ENCODE assay signal across 8 cellular contexts in genomic region chr10:18650618-18651017, GRCh38. TPM values are rescaled to one million over a fixed set of nuclear protein-coding genes. Genes with fewer than 3 reads are reported as not detected.
DNase-seq lines count a peak whose midpoint lies in the region; TF ChIP-seq lines count a peak whose summit lies in the region.

No MANE protein-coding gene starts in this region.

- no peak for DNase-seq in activated T-cell treated with anti-CD3 and anti-CD28 coated beads, Interleukin-2, amount 50 U/mL, for 24 hours
- DNase-seq in activated T-cell treated with anti-CD3 and anti-CD28 coated beads, Interleukin-2, amount 50 U/mL, for 1 hour, result no peak
- peak; percentile 12 for DNase-seq in left kidney (ENCODE audit: low read depth, low spot score)
- no peak for DNase-seq in tibial nerve (ENCODE audit: low spot score in 2 of 2)
- DNase-seq in iPS-NIHi7 (ENCODE audit: extremely low spot score), result no peak
- no peak for DNase-seq in NCI-H2227 (lab: John Stamatoyannopoulos, UW; ENCODE audit: unreplicated experiment)
- no peak for DNase-seq in NK-92 treated with Interleukin-12 subunit alpha and Interleukin-12 subunit beta, amount 100 ng/mL, for 24 hours (lab: John Stamatoyannopoulos, UW)

- TF ChIP-seq POLR2A in tibial nerve (IDR thresholded peaks at IDR 0.05), result no peak

- no peak for TF ChIP-seq EP300 in tibial nerve (IDR thresholded peaks at IDR 0.05)

- peaks cover 0 to 15% (median 2%) of the 10 kb centered on the region in 3 donors for H3K36me3 ChIP-seq in tibial nerve

- H3K36me3 Mint-ChIP-seq in activated T-cell treated with anti-CD3 and anti-CD28 coated beads, Interleukin-2, amount 50 U/mL, for 24 hours (ENCODE audit: low read depth), result peaks cover 66% of the 10 kb centered on the region
- no peaks in the 10 kb centered on the region for H3K36me3 Mint-ChIP-seq in activated naive CD8-positive, alpha-beta T cell

- peak overlapping the region; percentile 97 for H3K27ac Mint-ChIP-seq in activated T-cell treated with anti-CD3 and anti-CD28 coated beads, Interleukin-2, amount 50 U/mL, for 24 hours
- H3K27ac Mint-ChIP-seq in activated naive CD8-positive, alpha-beta T cell, result peak overlapping the region; percentile 96

- peak overlapping the region; percentile 61 to 74 (median 63) for H3K4me3 ChIP-seq in tibial nerve

- H3K27ac ChIP-seq in tibial nerve, result no peak overlapping the region

- H3K27me3 Mint-ChIP-seq in activated T-cell treated with anti-CD3 and anti-CD28 coated beads, Interleukin-2, amount 50 U/mL, for 24 hours, result no peaks in the 10 kb centered on the region
- no peaks in the 10 kb centered on the region for H3K27me3 Mint-ChIP-seq in activated naive CD8-positive, alpha-beta T cell

- peak overlapping the region; percentile 96 for H3K4me3 Mint-ChIP-seq in activated T-cell treated with anti-CD3 and anti-CD28 coated beads, Interleukin-2, amount 50 U/mL, for 24 hours
- peak overlapping the region; percentile 95 for H3K4me3 Mint-ChIP-seq in activated naive CD8-positive, alpha-beta T cell

- no peaks in the 10 kb centered on the region for H3K9me3 ChIP-seq in tibial nerve

- no peak for TF ChIP-seq CTCF in tibial nerve (IDR thresholded peaks at IDR 0.05)

- whole genome bisulfite sequencing in tibial nerve, 2 donors, result 3% methylated on average over 4 of the region's 4 CpGs

- no peaks in the 10 kb centered on the region for H3K9me3 Mint-ChIP-seq in activated T-cell treated with anti-CD3 and anti-CD28 coated beads, Interleukin-2, amount 50 U/mL, for 24 hours
- H3K9me3 Mint-ChIP-seq in activated naive CD8-positive, alpha-beta T cell (ENCODE audit: low read depth), result no peaks in the 10 kb centered on the region

- peaks cover 0 to 35% (median 20%) of the 10 kb centered on the region in 4 donors for H3K4me1 ChIP-seq in tibial nerve

- peaks cover 41% of the 10 kb centered on the region for H3K4me1 Mint-ChIP-seq in activated T-cell treated with anti-CD3 and anti-CD28 coated beads, Interleukin-2, amount 50 U/mL, for 24 hours (ENCODE audit: low read depth)
- H3K4me1 Mint-ChIP-seq in activated naive CD8-positive, alpha-beta T cell (ENCODE audit: low read depth), result peaks cover 43% of the 10 kb centered on the region

- H3K27me3 ChIP-seq in tibial nerve, result no peaks in the 10 kb centered on the region

RNA-seq across cellular contexts. Expression of gene NSUN6, which starts 0.8 kb away (rescaled TPM):
- 10 to 100 TPM; 15.6 to 30.6 (median 24.7) TPM for total RNA-seq in tibial nerve

RNA-seq across cellular contexts. Expression of gene ARL5B, which starts 8.6 kb away (rescaled TPM):
- total RNA-seq in tibial nerve, result 10 to 100 TPM in 1 of 4 donors, 1 to 10 TPM in 3; 9.4 to 11.1 (median 9.6) TPM
